10 cellular contexts compared by ENCODE assay signal in genomic region chr22:38104084-38104483, GRCh38. TPM values are rescaled to one million over a fixed set of nuclear protein-coding genes. Genes with fewer than 3 reads are reported as not detected.
DNase-seq lines count a peak whose midpoint lies in the region; ATAC-seq and TF ChIP-seq lines count a peak whose summit lies in the region.
"Had no signal": no experiment of that assay in that cellular context is flagged by ENCODE, and none has a peak within 500 bp of the region (broad histone marks: within the 10 kb centered on the region; RNA-seq: fewer than 3 reads in every experiment).

No MANE protein-coding gene starts in this region.

- ATAC-seq in HG03108 (IDR thresholded peaks at IDR 0.05; ENCODE audit: unreplicated experiment) (no peak), GM21717 (IDR thresholded peaks at IDR 0.05; ENCODE audit: unreplicated experiment) (no peak)

- peak; percentile 27 for DNase-seq in MCF 10A (ENCODE audit: unreplicated experiment)
- DNase-seq in mammary epithelial cell: no peak
- peak; percentile 40 for DNase-seq in fibroblast of pulmonary artery (ENCODE audit: low read depth)
- no peak for DNase-seq in tibial artery
- DNase-seq in stimulated activated CD4-positive, alpha-beta T cell treated with anti-CD3 and anti-CD28 coated beads, Interleukin-2, amount 100 ng/mL, for 48 hours: no peak
- DNase-seq: activated naive CD4-positive, alpha-beta T cell had no signal

- intact Hi-C loops in MCF 10A (cut with micrococcal nuclease) (no loop called here), mammary epithelial cell (cut with micrococcal nuclease) (loop anchor here (1.0 kb wide), 1 partner anchor 52 kb away; no protein-coding TSS in a partner anchor), tibial artery (cut with DNase I; ENCODE audit: low total_unique reads) (no loop called here)

- H3K4me2 ChIP-seq in mammary epithelial cell (ENCODE audit: insufficient read depth, low read depth, low read length) (no peak overlapping the region), OCI-LY3 (ENCODE audit: low read length) (no peak overlapping the region)

- H3K4me1 ChIP-seq in mammary epithelial cell (ENCODE audit: insufficient read depth, low read length): no peaks in the 10 kb centered on the region
- H3K4me1 ChIP-seq in OCI-LY3 (ENCODE audit: low read length): peaks cover 6% of the 10 kb centered on the region
- peaks cover 0 to 8% (median 0%) of the 10 kb centered on the region in 4 donors for H3K4me1 ChIP-seq in tibial artery

- TF ChIP-seq CTCF in MCF 10A (IDR thresholded peaks at IDR 0.05; ENCODE audit: unreplicated experiment): peak; percentile 16
- peak in 1 of 2 donors; percentile 43 for TF ChIP-seq CTCF in mammary epithelial cell (conservative IDR thresholded peaks at IDR 0.05 in 1 of 2, IDR thresholded peaks at IDR 0.05 in 1 of 2; ENCODE audit: extremely low read depth in 1 of 2, insufficient read depth in 1 of 2, low read depth in 1 of 2, low read length in 2 of 2)
- peak; percentile 39 for TF ChIP-seq CTCF in OCI-LY3 (IDR thresholded peaks at IDR 0.05; ENCODE audit: low read depth, low read length)
- TF ChIP-seq CTCF in fibroblast of pulmonary artery (IDR thresholded peaks at IDR 0.05; ENCODE audit: low read length, missing control alignments): peak; percentile 48
- peak; percentile 28 to 35 for TF ChIP-seq CTCF in tibial artery (IDR thresholded peaks at IDR 0.05)

- WGBS in mammary epithelial cell (ENCODE audit: low coverage, missing lambda C conversion rate): 87% methylated on average over 6 of the region's 6 CpGs

- H3K36me3 Mint-ChIP-seq in MCF 10A (ENCODE audit: insufficient read depth, unreplicated experiment): no peaks in the 10 kb centered on the region

- H3K4me1 Mint-ChIP-seq in MCF 10A (ENCODE audit: insufficient read depth, unreplicated experiment): no peaks in the 10 kb centered on the region

- dilution Hi-C loops in mammary epithelial cell (cut with HindIII; ENCODE audit: low sequenced_read_pairs): loop anchor here (5.0 kb wide), 1 partner anchor 68 kb away; no protein-coding TSS in a partner anchor

- in situ Hi-C loops in mammary epithelial cell (cut with MboI; ENCODE audit: low sequenced_read_pairs in 2 of 2): no loop called here

- H3K9ac ChIP-seq in mammary epithelial cell (ENCODE audit: insufficient read depth, low read length): no peak overlapping the region
- no peak overlapping the region for H3K9ac ChIP-seq in OCI-LY3 (ENCODE audit: low read length)

- POLR2A ChIA-PET in MCF 10A (lab: Yijun Ruan, JAX): interaction anchor here (0.9 kb wide), 1 partner anchor 52 kb away, joined by 4 read pairs; no protein-coding TSS in a partner anchor

- H4K20me1 ChIP-seq in mammary epithelial cell (ENCODE audit: insufficient read depth, low read length): no peaks in the 10 kb centered on the region
- no peaks in the 10 kb centered on the region for H4K20me1 ChIP-seq in OCI-LY3 (ENCODE audit: insufficient read depth, low read length)

- no peak overlapping the region for H3K27ac Mint-ChIP-seq in MCF 10A (ENCODE audit: low read depth, unreplicated experiment)
- H3K27ac Mint-ChIP-seq: CD4-positive, CD25-positive, alpha-beta regulatory T cell had no signal

- H2AFZ ChIP-seq in mammary epithelial cell (ENCODE audit: low read depth, low read length) (no peak overlapping the region), OCI-LY3 (ENCODE audit: low read depth, low read length) (no peak overlapping the region)

- no peaks in the 10 kb centered on the region for H3K9me3 ChIP-seq in mammary epithelial cell (replicated peaks; ENCODE audit: insufficient read depth, low read length)
- H3K9me3 ChIP-seq in OCI-LY3 (ENCODE audit: insufficient read depth, low read length): no peaks in the 10 kb centered on the region
- H3K9me3 ChIP-seq in tibial artery: no peaks in the 10 kb centered on the region

- no TSS peak for BruUV-seq in MCF 10A (replicated peaks; lab: Mats Ljungman, UMichigan)
- BruUV-seq in mammary epithelial cell (replicated peaks; lab: Mats Ljungman, UMichigan): no TSS peak

- CTCF ChIA-PET in MCF 10A (lab: Yijun Ruan, JAX): interaction anchor here (0.6 to 1.0 kb wide), 2 partner anchors 9 to 79 kb away, joined by 4 read pairs; no protein-coding TSS in a partner anchor
- CTCF ChIA-PET in mammary epithelial cell (lab: Charles Lee; ENCODE audit: low non-redundant PET): interaction anchor here (0.6 kb wide), 1 partner anchor 20 kb away, joined by 11 read pairs; no protein-coding TSS in a partner anchor

- H3K4me3 ChIP-seq in mammary epithelial cell (replicated peaks in 1 of 3; ENCODE audit: insufficient read depth in 1 of 3, low read depth in 2 of 3, low read length in 3 of 3) (no peak overlapping the region), OCI-LY3 (ENCODE audit: low read length) (no peak overlapping the region), fibroblast of pulmonary artery (replicated peaks; ENCODE audit: low read depth, low read length) (no peak overlapping the region), tibial artery (no peak overlapping the region)

- no peaks in the 10 kb centered on the region for H3K27me3 Mint-ChIP-seq in MCF 10A (ENCODE audit: insufficient read depth, unreplicated experiment)

- H3K36me3 ChIP-seq in mammary epithelial cell (ENCODE audit: insufficient read depth, low read length): no peaks in the 10 kb centered on the region
- H3K36me3 ChIP-seq in OCI-LY3 (replicated peaks; ENCODE audit: low read depth, low read length): no peaks in the 10 kb centered on the region
- no peaks in the 10 kb centered on the region for H3K36me3 ChIP-seq in tibial artery

- H3K27me3 ChIP-seq in mammary epithelial cell (ENCODE audit: insufficient read depth, low read length): no peaks in the 10 kb centered on the region
- no peaks in the 10 kb centered on the region for H3K27me3 ChIP-seq in OCI-LY3 (ENCODE audit: low read depth, low read length)
- H3K27me3 ChIP-seq in tibial artery: no peaks in the 10 kb centered on the region

- no peak overlapping the region for H3K4me3 Mint-ChIP-seq in MCF 10A (ENCODE audit: unreplicated experiment)
- H3K4me3 Mint-ChIP-seq: CD4-positive, CD25-positive, alpha-beta regulatory T cell had no signal

- no peaks in the 10 kb centered on the region for H3K9me3 Mint-ChIP-seq in MCF 10A (ENCODE audit: unreplicated experiment)
- H3K9me3 Mint-ChIP-seq: CD4-positive, CD25-positive, alpha-beta regulatory T cell had no signal

- H3K79me2 ChIP-seq in mammary epithelial cell (ENCODE audit: insufficient read depth, low read length) (no peaks in the 10 kb centered on the region), OCI-LY3 (ENCODE audit: low read length) (no peaks in the 10 kb centered on the region)

- H3K27ac ChIP-seq in mammary epithelial cell (ENCODE audit: insufficient read depth, low read depth, low read length): no peak overlapping the region
- no peak overlapping the region for H3K27ac ChIP-seq in OCI-LY3 (ENCODE audit: low read length)
- no peak overlapping the region for H3K27ac ChIP-seq in tibial artery

RNA-seq across cellular contexts. Expression of gene BAIAP2L2, which starts 6.4 kb away (rescaled TPM):
- total RNA-seq in MCF 10A (2022): 3.6 and 7.1 TPM in 2 replicates
- 10 to 100 TPM in 1 of 2 donors, 1 to 10 TPM in 1; 2.2 to 10.1 TPM for total RNA-seq in mammary epithelial cell
- polyA plus RNA-seq in mammary epithelial cell: 5.4 TPM
- polyA minus RNA-seq in mammary epithelial cell: 1.1 TPM
- polyA plus RNA-seq: CD4-positive, CD25-positive, alpha-beta regulatory T cell had no signal

RNA-seq across cellular contexts. Expression of gene SLC16A8, which starts 20.1 kb away (rescaled TPM):
- total RNA-seq in MCF 10A (2022): not detected in 2 replicates
- not detected for total RNA-seq in mammary epithelial cell
- not detected for polyA plus RNA-seq in mammary epithelial cell
- polyA minus RNA-seq in mammary epithelial cell: not detected
- total RNA-seq: CD4-positive, CD25-positive, alpha-beta regulatory T cell had no signal
- polyA plus RNA-seq: CD4-positive, CD25-positive, alpha-beta regulatory T cell had no signal

RNA-seq across cellular contexts. Expression of gene PICK1, which starts 46.9 kb away (rescaled TPM):
- total RNA-seq in MCF 10A (2022) (40.2 and 40.6 TPM in 2 replicates), mammary epithelial cell (10 to 100 TPM; 38.8 to 40.7 TPM)
- polyA plus RNA-seq in mammary epithelial cell: 35.4 TPM
- 33.2 TPM for polyA minus RNA-seq in mammary epithelial cell

Comparison
In these comparisons a context has a peak if more than half of its experiments do, and no peak if none do; other contexts are left out.
1. DNase-seq: peak in MCF 10A (single experiment) and fibroblast of pulmonary artery (single experiment); none in mammary epithelial cell (single experiment), tibial artery (0 of 2) and stimulated activated CD4-positive, alpha-beta T cell treated with anti-CD3 and anti-CD28 coated beads, Interleukin-2, amount 100 ng/mL, for 48 hours (0 of 2).